Comparison of ENCODE assay signal across 8 cellular contexts in genomic region chr12:132687211-132688164, GRCh38. TPM values are rescaled to one million over a fixed set of nuclear protein-coding genes. Genes with fewer than 3 reads are reported as not detected.
DNase-seq lines count a peak whose midpoint lies in the region; ATAC-seq, FAIRE-seq and TF ChIP-seq lines count a peak whose summit lies in the region.

TSS of gene POLE (minus strand) at chr12:132687342. CDS start at chr12:132687315, 27 bp downstream.
TSS of gene PXMP2 (plus strand) at chr12:132687587. CDS start at chr12:132687671, 84 bp downstream.

- peak in 1 of 3 donors; percentile 5 for TF ChIP-seq POLR2A in spleen (IDR thresholded peaks at IDR 0.05)

- DNase-seq in AG10803 (ENCODE audit: low read depth) (peak; percentile 93), NCI-H345 (lab: John Stamatoyannopoulos, UW) (peak; percentile 96), WTC11 (ENCODE audit: low spot score) (peak; percentile 95), bronchial epithelial cell (ENCODE audit: low read depth) (peak; percentile 76), immature natural killer cell (peak; percentile 88 to 92 (median 90)), spleen (peak; percentile 98)

- H3K36me3 Mint-ChIP-seq in WTC11 (peaks cover 6% of the 10 kb centered on the region; the same call in 1 of the 2 replicates), immature natural killer cell (no peaks in the 10 kb centered on the region)

- H3K4me3 Mint-ChIP-seq in WTC11, result peak within 1 kb of the TSS; percentile 69
- H3K4me3 Mint-ChIP-seq in immature natural killer cell, result peak within 1 kb of the TSS; percentile 73 to 85 (median 84)

- H3K27me3 ChIP-seq in bronchial epithelial cell (ENCODE audit: control insufficient read depth, insufficient read depth, low read length), result no peaks in the 10 kb centered on the region
- H3K27me3 ChIP-seq in spleen (replicated peaks in 1 of 7), result no peaks in the 10 kb centered on the region

- H3K27me3 Mint-ChIP-seq in WTC11 (ENCODE audit: low read depth) (peaks cover 15% of the 10 kb centered on the region), immature natural killer cell (ENCODE audit: low read depth in 3 of 3) (peaks cover 0 to 2% (median 1%) of the 10 kb centered on the region in 3 donors)

- H3K4me3 ChIP-seq in AG10803 (ENCODE audit: low read length), result peak within 1 kb of the TSS; percentile 59
- peak within 1 kb of the TSS; percentile 58 for H3K4me3 ChIP-seq in bronchial epithelial cell (ENCODE audit: low read depth, low read length)
- peak within 1 kb of the TSS; percentile 63 to 96 (median 84) for H3K4me3 ChIP-seq in spleen

- POLR2A ChIA-PET in WTC11 (lab: Charles Lee), result no interaction called here

- CTCF ChIA-PET in WTC11 (lab: Charles Lee), result interaction anchor here (0.6 kb wide), 1 partner anchor 482 kb away, joined by 3 read pairs; no protein-coding TSS in a partner anchor

- H3K4me1 Mint-ChIP-seq in WTC11 (peaks cover 21% of the 10 kb centered on the region), immature natural killer cell (peaks cover 14 to 25% of the 10 kb centered on the region in 2 donors)

- H3K9me3 Mint-ChIP-seq in WTC11, result no peaks in the 10 kb centered on the region
- H3K9me3 Mint-ChIP-seq in immature natural killer cell, result no peaks in the 10 kb centered on the region

- no peaks in the 10 kb centered on the region for H3K36me3 ChIP-seq in bronchial epithelial cell (ENCODE audit: control insufficient read depth, insufficient read depth, low read length)
- peaks cover 0 to 16% (median 0%) of the 10 kb centered on the region in 6 donors for H3K36me3 ChIP-seq in spleen

- H3K27ac ChIP-seq in spleen, result peak within 1 kb of the TSS in 7 of 8 donors; percentile 36 to 83 (median 78)

- no peak for TF ChIP-seq CTCF in AG10803 (conservative IDR thresholded peaks at IDR 0.05; ENCODE audit: low read length)
- no peak for TF ChIP-seq CTCF in WTC11 (IDR thresholded peaks at IDR 0.05)
- TF ChIP-seq CTCF in bronchial epithelial cell (IDR thresholded peaks at IDR 0.05; ENCODE audit: insufficient read depth, low read length, severe bottlenecking), result no peak
- TF ChIP-seq CTCF in spleen (IDR thresholded peaks at IDR 0.05 in 8 of 11, conservative IDR thresholded peaks at IDR 0.05 in 3 of 11), result peak in 5 of 11 experiments; percentile 19 to 45 (median 30)

- H3K9me3 ChIP-seq in spleen, result no peaks in the 10 kb centered on the region

- WGBS in spleen, 5 donors, result 0 to 1% (median 1%) methylated on average over 40 to 134 of the region's 134 CpGs

- ATAC-seq in GM19035 (IDR thresholded peaks at IDR 0.05; ENCODE audit: unreplicated experiment) (peak; percentile 93), HG03280 (IDR thresholded peaks at IDR 0.05; ENCODE audit: unreplicated experiment) (peak; percentile 93), WTC11 (peak; percentile 89)

- H3K27ac Mint-ChIP-seq in WTC11, result no peak within 1 kb of the TSS
- H3K27ac Mint-ChIP-seq in immature natural killer cell, result peak within 1 kb of the TSS in 3 of 6 donors; percentile 67 to 76 (median 69)

- FAIRE-seq in bronchial epithelial cell (lab: Jason Lieb, UNC), result no peak

- peaks cover 7 to 31% (median 18%) of the 10 kb centered on the region in 6 donors for H3K4me1 ChIP-seq in spleen

- intact Hi-C loops in spleen (cut with DNase I; ENCODE audit: low total_unique reads), result no loop called here

TF ChIP-seq in WTC11, 78 proteins besides CTCF, POLR2A, EP300 and RAD21 (continues in another document):
- TF ChIP-seq ELF4 (CRISPR knock-in tag; IDR thresholded peaks at IDR 0.05; ENCODE audit: low read depth), result 0 out of 2 replicates have a peak, but pooled peaks have one; percentile 34
- TF ChIP-seq ATF6 (CRISPR knock-in tag; IDR thresholded peaks at IDR 0.05), result no peak
- TF ChIP-seq STAT6 (CRISPR knock-in tag; conservative IDR thresholded peaks at IDR 0.05; ENCODE audit: low read depth), result 0 out of 2 replicates have a peak, but pooled peaks have one; percentile 34
- TF ChIP-seq JUN (CRISPR knock-in tag; IDR thresholded peaks at IDR 0.05), result no peak
- peak; percentile 37; the same call in 1 of the 2 replicates for TF ChIP-seq FOXP4 (CRISPR knock-in tag; IDR thresholded peaks at IDR 0.05)
- no peak for TF ChIP-seq PREB (CRISPR knock-in tag; IDR thresholded peaks at IDR 0.05; ENCODE audit: borderline replicate concordance)
- 0 out of 2 replicates have a peak, but pooled peaks have one; percentile 46 for TF ChIP-seq ATF1 (CRISPR knock-in tag; IDR thresholded peaks at IDR 0.05)
- peak; percentile 45; the same call in 1 of the 2 replicates for TF ChIP-seq GABPB1 (CRISPR knock-in tag; IDR thresholded peaks at IDR 0.05)
- TF ChIP-seq MYBL2 (CRISPR knock-in tag; IDR thresholded peaks at IDR 0.05), result 0 out of 2 replicates have a peak, but pooled peaks have one; percentile 32
- no peak for TF ChIP-seq ATF3 (CRISPR knock-in tag; conservative IDR thresholded peaks at IDR 0.05)

RNA-seq across cellular contexts. Expression of gene POLE, which starts in this region (rescaled TPM):
- 120 to 144 TPM (median 126 TPM) in 3 replicates for total RNA-seq in WTC11 (2021)
- total RNA-seq in bronchial epithelial cell, result 10.5 and 18.3 TPM in 2 replicates
- 1 to 10 TPM; 2.2 to 8.8 (median 2.3) TPM for polyA plus RNA-seq in immature natural killer cell
- total RNA-seq in spleen, result 100 to 1,000 TPM in 3 of 7 donors, 10 to 100 TPM in 4; 70.1 to 122 (median 99.6) TPM
- polyA plus RNA-seq in spleen, result 10 to 100 TPM; 18.1 to 37.6 (median 30.4) TPM

RNA-seq across cellular contexts. Expression of gene PXMP2, which starts in this region (rescaled TPM):
- total RNA-seq in WTC11 (2021) (12.0 to 13.2 TPM (median 12.6 TPM) in 3 replicates), bronchial epithelial cell (12.9 and 15.1 TPM in 2 replicates), spleen (10 to 100 TPM in 4 of 7 donors, 1 to 10 TPM in 3; 8.4 to 19.6 (median 10.0) TPM)
- polyA plus RNA-seq in immature natural killer cell (10 to 100 TPM; 12.5 to 18.2 (median 17.3) TPM), spleen (10 to 100 TPM in 1 of 3 donors, 1 to 10 TPM in 2; 3.3 to 11.3 (median 7.7) TPM)

Comparison
In these comparisons a context has a peak if more than half of its experiments do, and no peak if none do; other contexts are left out.
1. Peak in every context shown above with its lines: DNase-seq, ATAC-seq, H3K4me3 ChIP-seq and H3K27ac ChIP-seq.